ENCODE assay signal across 8 cellular contexts in the genomic region with DNA sequence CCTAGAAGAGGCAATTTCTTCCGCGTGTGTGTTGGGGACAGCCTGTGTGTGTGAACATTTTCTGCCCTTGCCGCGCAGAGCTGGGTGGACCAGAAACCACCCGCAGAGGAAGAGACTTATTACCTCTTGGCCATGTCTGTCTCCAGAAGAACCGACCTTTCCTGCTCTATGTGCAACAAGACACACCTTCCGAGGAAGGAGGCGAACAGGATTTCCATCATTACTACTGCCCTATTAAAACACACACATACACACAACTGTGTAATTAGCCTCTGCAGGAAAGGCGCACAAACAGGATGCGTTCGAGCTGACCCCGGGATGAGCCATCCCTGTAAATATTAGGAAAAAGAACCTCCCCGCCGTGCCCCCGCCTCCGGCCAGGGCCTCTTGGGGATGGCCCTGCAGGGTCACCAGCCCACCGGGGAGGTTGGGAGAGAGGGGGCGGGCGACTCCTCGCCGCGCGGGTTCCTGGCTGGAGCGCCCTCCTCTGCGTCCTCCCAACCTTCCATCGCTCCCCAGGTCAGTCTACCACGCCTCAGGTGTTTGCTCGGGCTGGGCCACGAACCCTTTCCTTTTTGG. TPM values are rescaled to one million over a fixed set of nuclear protein-coding genes. Genes with fewer than 3 reads are reported as not detected.
DNase-seq lines count a peak whose midpoint lies in the region; ATAC-seq, FAIRE-seq and TF ChIP-seq lines count a peak whose summit lies in the region.

No MANE protein-coding gene starts in this region.

- H3K79me2 ChIP-seq in mesendoderm (ENCODE audit: control insufficient read depth, insufficient read depth, low read length): no peaks in the 10 kb centered on the region

- no peak for FAIRE-seq in GM19239 (lab: Jason Lieb, UNC)

- intact Hi-C loops in CD14-positive monocyte (cut with micrococcal nuclease): loop anchor here in 1 of 2 donors (5.0 kb wide), 1 partner anchor 116 kb away; no protein-coding TSS in a partner anchor

- H3K23ac ChIP-seq in mesendoderm (ENCODE audit: low read length): no peak overlapping the region

- peak overlapping the region; percentile 81 for H3K4me2 ChIP-seq in mesendoderm (ENCODE audit: low read length)

- no peak for ATAC-seq in central memory CD8-positive, alpha-beta T cell (replicated peaks; ENCODE audit: extremely low read depth, poor library complexity, severe bottlenecking)
- no peak for ATAC-seq in HG02678 (IDR thresholded peaks at IDR 0.05; ENCODE audit: unreplicated experiment)

- H3K4me1 ChIP-seq in mesendoderm (ENCODE audit: control insufficient read depth, low read depth, low read length): peaks cover 3% of the 10 kb centered on the region

- no peak overlapping the region for H4K5ac ChIP-seq in mesendoderm (ENCODE audit: low read length)

- H3K36me3 ChIP-seq in mesendoderm (ENCODE audit: control insufficient read depth, insufficient read depth, low read length): no peaks in the 10 kb centered on the region

- no peak overlapping the region for H2BK5ac ChIP-seq in mesendoderm (ENCODE audit: low read length)

- WGBS in mesendoderm (ENCODE audit: extremely low coverage, insufficient coverage, low lambda C conversion rate): no CpG with 5 or more reads among the region's 29 CpGs

- H3K4me3 ChIP-seq in mesendoderm (ENCODE audit: low read length): peak overlapping the region; percentile 10

- no peak overlapping the region for H3K4me3 Mint-ChIP-seq in central memory CD8-positive, alpha-beta T cell
- peak overlapping the region in 1 of 2 donors; percentile 85 for H3K4me3 Mint-ChIP-seq in CD14-positive monocyte

- no peak overlapping the region for H3K4ac ChIP-seq in mesendoderm (ENCODE audit: low read depth, low read length)

- H3K9ac ChIP-seq in mesendoderm (ENCODE audit: low read length): peak overlapping the region; percentile 57

- H2AK5ac ChIP-seq in mesendoderm (ENCODE audit: low read length): no peak overlapping the region

- peaks cover 24% of the 10 kb centered on the region for H3K4me1 Mint-ChIP-seq in central memory CD8-positive, alpha-beta T cell
- H3K4me1 Mint-ChIP-seq in CD14-positive monocyte: peaks cover 23% of the 10 kb centered on the region

- no peaks in the 10 kb centered on the region for H3K79me1 ChIP-seq in mesendoderm (ENCODE audit: low read length)

- no peaks in the 10 kb centered on the region for H3K27me3 ChIP-seq in mesendoderm (ENCODE audit: insufficient read depth, low read length, poor library complexity)

- TF ChIP-seq CTCF in 22Rv1 (IDR thresholded peaks at IDR 0.05): no peak
- TF ChIP-seq CTCF in CD14-positive monocyte (IDR thresholded peaks at IDR 0.05): no peak

- H3K36me3 Mint-ChIP-seq in central memory CD8-positive, alpha-beta T cell (ENCODE audit: insufficient read depth): peaks cover 34% of the 10 kb centered on the region
- H3K36me3 Mint-ChIP-seq in CD14-positive monocyte: peaks cover 0 to 11% of the 10 kb centered on the region in 2 donors

- no peak overlapping the region for H2BK15ac ChIP-seq in mesendoderm (replicated peaks; ENCODE audit: low read depth)

- no peaks in the 10 kb centered on the region for H3K27me3 Mint-ChIP-seq in central memory CD8-positive, alpha-beta T cell
- peaks cover 10 to 17% (median 16%) of the 10 kb centered on the region in 3 donors for H3K27me3 Mint-ChIP-seq in CD14-positive monocyte (ENCODE audit: low read depth in 3 of 3)

- H3K18ac ChIP-seq in mesendoderm (ENCODE audit: low read length): peak overlapping the region; percentile 77

- no peaks in the 10 kb centered on the region for H3K9me3 Mint-ChIP-seq in central memory CD8-positive, alpha-beta T cell
- peaks cover 0 to 4% (median 0%) of the 10 kb centered on the region in 7 donors for H3K9me3 Mint-ChIP-seq in CD14-positive monocyte

- peak; percentile 35 for DNase-seq in HT-29 (ENCODE audit: low spot score)
- no peak for DNase-seq in central memory CD8-positive, alpha-beta T cell (ENCODE audit: low spot score in 2 of 2)
- DNase-seq in mesendoderm: no peak
- no peak for DNase-seq in CD14-positive monocyte (ENCODE audit: low spot score)
- no peak for DNase-seq in GM19239 (ENCODE audit: insufficient read length, low spot score)
- no peak for DNase-seq in DMS 273 treated with DMSO at 0.1 percent for 48 hours (lab: John Stamatoyannopoulos, UW)

- H4K8ac ChIP-seq in mesendoderm (ENCODE audit: low read depth, low read length): no peak overlapping the region

- peak overlapping the region; percentile 33; the same call in 1 of the 2 replicates for H3K27ac ChIP-seq in 22Rv1
- no peak overlapping the region for H3K27ac ChIP-seq in mesendoderm (ENCODE audit: low read depth, low read length)

- peak overlapping the region; percentile 69 for H3K56ac ChIP-seq in mesendoderm (ENCODE audit: low read length)

- peak overlapping the region; percentile 90 for H3K27ac Mint-ChIP-seq in central memory CD8-positive, alpha-beta T cell (ENCODE audit: low read depth)
- H3K27ac Mint-ChIP-seq in CD14-positive monocyte: peak overlapping the region in 1 of 7 donors; percentile 58

- no peak overlapping the region for H2BK120ac ChIP-seq in mesendoderm (ENCODE audit: low read depth, low read length)

RNA-seq across cellular contexts. Expression of a gene that starts 0.5 kb away (rescaled TPM):
- total RNA-seq in HT-29 (2014; rRNA removed; shearing (Covaris generic)): 19.4 and 49.5 TPM in 2 replicates
- polyA plus RNA-seq in mesendoderm (2013, experiment 1 of 2): 9.3 TPM
- polyA plus RNA-seq in mesendoderm (2013, experiment 2 of 2): 7.0 TPM
- polyA plus RNA-seq in CD14-positive monocyte: 1 to 10 TPM; 3.6 to 5.4 TPM

RNA-seq across cellular contexts. Expression of a gene that starts 39.8 kb away (rescaled TPM):
- 50.2 and 55.7 TPM in 2 replicates for total RNA-seq in HT-29 (2014; rRNA removed; shearing (Covaris generic))
- polyA plus RNA-seq in mesendoderm (2013, experiment 1 of 2): 9.9 TPM
- 9.9 TPM for polyA plus RNA-seq in mesendoderm (2013, experiment 2 of 2)
- polyA plus RNA-seq in CD14-positive monocyte: not detected
